In the genomic region with DNA sequence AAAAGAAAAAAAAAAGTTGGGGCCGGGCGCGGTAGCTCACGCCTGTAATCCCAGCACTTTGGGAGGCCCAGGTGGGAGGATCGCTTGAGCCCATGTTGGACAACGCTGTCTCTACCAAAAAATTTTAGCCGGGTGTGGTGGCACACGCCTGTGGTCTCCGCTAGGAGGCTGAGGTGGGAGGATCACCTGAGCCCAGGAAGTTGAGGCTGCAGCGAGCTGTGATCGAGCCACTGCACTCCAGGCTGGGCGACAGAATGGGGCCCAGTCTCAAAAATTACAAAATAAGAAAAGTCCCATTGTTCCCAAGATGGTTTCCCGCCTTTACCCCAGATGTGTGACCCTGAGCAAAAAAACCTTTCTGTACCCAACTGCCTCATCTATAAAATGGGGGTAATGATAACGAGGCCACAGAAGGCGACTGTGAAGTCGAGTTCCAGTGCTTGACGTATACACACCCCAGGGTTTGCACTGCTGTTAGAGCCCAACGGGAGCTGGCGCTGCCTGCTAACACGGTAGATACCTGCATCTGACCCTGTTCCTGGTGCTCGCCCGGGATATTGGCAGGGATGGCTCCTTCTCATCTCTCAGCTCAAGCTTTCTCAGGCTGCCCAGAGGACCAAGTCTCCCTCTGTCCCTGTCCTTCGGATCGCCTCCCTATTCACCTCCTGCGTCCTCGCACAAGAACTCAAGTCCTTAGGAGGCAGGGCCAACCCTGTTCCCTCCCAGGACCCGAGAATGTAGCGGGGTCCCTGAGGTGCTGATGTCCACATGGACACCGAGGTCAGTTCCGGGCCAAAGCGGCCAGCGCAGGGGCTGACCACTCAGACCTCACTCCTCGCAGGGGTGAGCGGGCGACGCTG, we compare ENCODE assay signal across 1 cellular context.
TF ChIP-seq lines count a peak whose summit lies in the region.

No MANE protein-coding gene starts in this region.

TF ChIP-seq in endothelial cell of umbilical vein, 7 proteins besides CTCF, POLR2A, EP300 and RAD21:
- TF ChIP-seq, protein P1, sequence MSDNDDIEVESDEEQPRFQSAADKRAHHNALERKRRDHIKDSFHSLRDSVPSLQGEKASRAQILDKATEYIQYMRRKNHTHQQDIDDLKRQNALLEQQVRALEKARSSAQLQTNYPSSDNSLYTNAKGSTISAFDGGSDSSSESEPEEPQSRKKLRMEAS (IDR thresholded peaks at IDR 0.05; ENCODE audit: insufficient read depth, insufficient read length), result no peak
- TF ChIP-seq EZH2 (IDR thresholded peaks at IDR 0.05; ENCODE audit: borderline replicate concordance, low read depth, low read length, severe bottlenecking) (no peak), JUN (IDR thresholded peaks at IDR 0.05; ENCODE audit: borderline replicate concordance, insufficient read depth, insufficient read length, low read depth) (no peak), POLR2AphosphoS5 (IDR thresholded peaks at IDR 0.05; ENCODE audit: insufficient read depth, low read depth, low read length) (no peak), FOS (IDR thresholded peaks at IDR 0.05; ENCODE audit: borderline replicate concordance, insufficient read depth, low read length) (no peak), MYC (IDR thresholded peaks at IDR 0.05; ENCODE audit: low read depth, low read length) (no peak), GATA2 (IDR thresholded peaks at IDR 0.05; ENCODE audit: insufficient read depth, insufficient read length, low read depth, low read length) (no peak)
